In the genomic region with DNA sequence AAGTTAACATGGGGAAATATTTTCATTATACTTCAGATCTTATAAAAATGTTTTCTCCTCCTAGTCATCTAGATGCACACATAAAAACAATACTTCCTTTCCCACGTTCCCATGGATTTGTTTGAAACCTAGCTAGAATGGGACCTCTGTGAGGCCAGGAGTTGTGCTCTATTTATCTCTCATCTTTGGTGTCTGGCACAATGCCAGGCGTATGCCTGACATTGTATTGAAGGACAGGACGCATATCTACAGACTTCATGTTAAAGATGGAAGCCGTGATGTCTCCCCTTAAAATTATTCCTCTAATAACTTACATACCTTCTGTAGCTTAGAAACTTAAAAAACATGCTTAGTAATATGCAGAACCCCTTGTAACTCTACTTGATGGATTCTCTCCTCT, we compare ENCODE assay signal across 24 cellular contexts.
A peak's percentile ranks its signal among the peaks of the same experiment; 100 is the strongest.
DNase-seq lines count a peak whose midpoint lies in the region; ATAC-seq, FAIRE-seq and TF ChIP-seq lines count a peak whose summit lies in the region.
"Had no signal": no experiment of that assay in that cellular context is flagged by ENCODE, and none has a peak within 500 bp of the region (broad histone marks: within the 10 kb centered on the region; RNA-seq: fewer than 3 reads in every experiment).

No MANE protein-coding gene starts in this region.

- no peak overlapping the region for H2AFZ ChIP-seq in astrocyte (ENCODE audit: low read depth, low read length)

- DNase-seq in EH (ENCODE audit: low read depth) (peak; percentile 58), astrocyte (ENCODE audit: low read depth) (no peak), mesothelial cell of epicardium (ENCODE audit: low spot score in 2 of 2, unreplicated experiment in 2 of 2) (no peak), DMS79 treated with DMSO at 0.1 percent for 48 hours (lab: John Stamatoyannopoulos, UW) (no peak)
- DNase-seq: 8988T; ACHN; BE2C; C1 segment of cervical spinal cord; CD4-positive, alpha-beta memory T cell; CD4-positive, CD25-positive, alpha-beta regulatory T cell; CD8-positive, alpha-beta memory T cell; COR-L47; DMS 273 treated with DMSO at 0.1 percent for 48 hours; DMS153; DMS53; DMS79; GDM1 had no signal

- H3K4me1 ChIP-seq in astrocyte (ENCODE audit: insufficient read depth, low read length), result no peaks in the 10 kb centered on the region
- H3K4me1 ChIP-seq: BLaER1 had no signal

- H3K27me3 Mint-ChIP-seq in astrocyte (ENCODE audit: low read depth, unreplicated experiment) (no peaks in the 10 kb centered on the region), mesothelial cell of epicardium (ENCODE audit: low read depth) (no peaks in the 10 kb centered on the region)
- H3K27me3 Mint-ChIP-seq: CD4-positive, alpha-beta memory T cell; CD4-positive, CD25-positive, alpha-beta regulatory T cell had no signal

- TF ChIP-seq CTCF in astrocyte (IDR thresholded peaks at IDR 0.05; ENCODE audit: insufficient read depth, low read depth, low read length) (no peak), mesothelial cell of epicardium (IDR thresholded peaks at IDR 0.05; ENCODE audit: unreplicated experiment) (no peak)

- H3K9ac ChIP-seq in astrocyte (ENCODE audit: low read length), result no peak overlapping the region
- H3K9ac ChIP-seq: BLaER1 had no signal

- no peaks in the 10 kb centered on the region for H4K20me1 ChIP-seq in astrocyte (ENCODE audit: insufficient read depth, low read length)
- H4K20me1 ChIP-seq: BLaER1 had no signal

- H3K4me2 ChIP-seq in astrocyte (ENCODE audit: low read length), result no peak overlapping the region
- H3K4me2 ChIP-seq: BLaER1 had no signal

- no peak overlapping the region for H3K27ac Mint-ChIP-seq in astrocyte (ENCODE audit: unreplicated experiment)
- H3K27ac Mint-ChIP-seq in mesothelial cell of epicardium, result peak overlapping the region; percentile 35
- H3K27ac Mint-ChIP-seq: CD14-positive monocyte; CD4-positive, alpha-beta memory T cell; CD4-positive, CD25-positive, alpha-beta regulatory T cell; CD8-positive, alpha-beta memory T cell had no signal

- H3K4me3 Mint-ChIP-seq in astrocyte (ENCODE audit: unreplicated experiment) (no peak overlapping the region), mesothelial cell of epicardium (no peak overlapping the region)
- H3K4me3 Mint-ChIP-seq: CD14-positive monocyte; CD4-positive, alpha-beta memory T cell; CD4-positive, CD25-positive, alpha-beta regulatory T cell; CD8-positive, alpha-beta memory T cell had no signal

- H3K36me3 Mint-ChIP-seq in astrocyte (ENCODE audit: low read depth, unreplicated experiment) (no peaks in the 10 kb centered on the region), mesothelial cell of epicardium (no peaks in the 10 kb centered on the region)
- H3K36me3 Mint-ChIP-seq: CD14-positive monocyte; CD4-positive, alpha-beta memory T cell; CD4-positive, CD25-positive, alpha-beta regulatory T cell; CD8-positive, alpha-beta memory T cell had no signal

- no peaks in the 10 kb centered on the region for H3K9me3 ChIP-seq in astrocyte (ENCODE audit: insufficient read depth, low read depth, low read length)
- H3K9me3 ChIP-seq: BE2C, BLaER1 had no signal

- H3K9me3 Mint-ChIP-seq in astrocyte (ENCODE audit: unreplicated experiment), result no peaks in the 10 kb centered on the region
- H3K9me3 Mint-ChIP-seq in mesothelial cell of epicardium, result peaks cover 7% of the 10 kb centered on the region

- FAIRE-seq in astrocyte (lab: Jason Lieb, UNC), result no peak
- FAIRE-seq: A204.1, GM12878, GM12892, GM18507 had no signal

- no peaks in the 10 kb centered on the region for H3K27me3 ChIP-seq in astrocyte (ENCODE audit: insufficient read depth, low read length)
- H3K27me3 ChIP-seq: BE2C, BLaER1 had no signal

- H3K36me3 ChIP-seq in astrocyte (ENCODE audit: insufficient read depth, low read length), result no peaks in the 10 kb centered on the region
- H3K36me3 ChIP-seq: BE2C, BLaER1 had no signal

- H3K4me1 Mint-ChIP-seq in astrocyte (ENCODE audit: low read depth, unreplicated experiment) (no peaks in the 10 kb centered on the region), mesothelial cell of epicardium (peaks cover 16% of the 10 kb centered on the region)
- H3K4me1 Mint-ChIP-seq: CD14-positive monocyte; CD4-positive, alpha-beta memory T cell; CD4-positive, CD25-positive, alpha-beta regulatory T cell; CD8-positive, alpha-beta memory T cell had no signal

- no peak for ATAC-seq in HG02970 (IDR thresholded peaks at IDR 0.05; ENCODE audit: low FRiP score, unreplicated experiment)
- ATAC-seq: GM12878 had no signal

- no peak overlapping the region for H3K4me3 ChIP-seq in astrocyte (ENCODE audit: insufficient read depth, low read depth, low read length)
- H3K4me3 ChIP-seq: BLaER1, GM12878 had no signal

- H3K27ac ChIP-seq in astrocyte (ENCODE audit: low read depth, low read length), result peak overlapping the region; percentile 2
- H3K27ac ChIP-seq: BLaER1 had no signal

- H3K79me2 ChIP-seq in astrocyte (ENCODE audit: insufficient read depth, low read length), result no peaks in the 10 kb centered on the region
